Comparison of ENCODE assay signal across 19 cellular contexts in genomic region chr20:34951652-34952051, GRCh38. TPM values are rescaled to one million over a fixed set of nuclear protein-coding genes. Genes with fewer than 3 reads are reported as not detected.
DNase-seq lines count a peak whose midpoint lies in the region; ATAC-seq and TF ChIP-seq lines count a peak whose summit lies in the region.
"Had no signal": no experiment of that assay in that cellular context is flagged by ENCODE, and none has a peak within 500 bp of the region (broad histone marks: within the 10 kb centered on the region; RNA-seq: fewer than 3 reads in every experiment).

No MANE protein-coding gene starts in this region.

- TF ChIP-seq CTCF in RWPE2 (IDR thresholded peaks at IDR 0.05; ENCODE audit: poor library complexity, severe bottlenecking), result no peak
- no peak for TF ChIP-seq CTCF in spleen (IDR thresholded peaks at IDR 0.05 in 8 of 11, conservative IDR thresholded peaks at IDR 0.05 in 3 of 11)

- H3K4me3 ChIP-seq in RWPE2 (ENCODE audit: severe bottlenecking) (no peak overlapping the region), HAP-1 (no peak overlapping the region), spleen (no peak overlapping the region)
- H3K4me3 ChIP-seq: A549, dorsolateral prefrontal cortex, esophagus muscularis mucosa, prostate gland had no signal

- peaks cover 47% of the 10 kb centered on the region for H3K4me1 ChIP-seq in RWPE2 (ENCODE audit: insufficient read depth, poor library complexity, severe bottlenecking)
- peaks cover 21% of the 10 kb centered on the region for H3K4me1 ChIP-seq in HAP-1
- H3K4me1 ChIP-seq in spleen, result peaks cover 3 to 25% (median 18%) of the 10 kb centered on the region in 6 donors
- H3K4me1 ChIP-seq: prostate gland had no signal

- no peak for TF ChIP-seq POLR2A in spleen (IDR thresholded peaks at IDR 0.05)

- H3K9me3 ChIP-seq in RWPE2 (ENCODE audit: severe bottlenecking), result no peaks in the 10 kb centered on the region
- no peaks in the 10 kb centered on the region for H3K9me3 ChIP-seq in HAP-1
- no peaks in the 10 kb centered on the region for H3K9me3 ChIP-seq in spleen
- H3K9me3 ChIP-seq: A549, esophagus muscularis mucosa, prostate gland had no signal

- intact Hi-C loops in Right ventricle myocardium superior (cut with DNase I), result no loop called here
- intact Hi-C loops in left cardiac atrium (cut with DNase I), result no loop called here
- intact Hi-C loops in left ventricle myocardium superior (cut with micrococcal nuclease), result no loop called here
- intact Hi-C loops in spleen (cut with DNase I; ENCODE audit: low total_unique reads), result no loop called here

- in situ Hi-C loops in HAP-1 (cut with MboI; ENCODE audit: low sequenced_read_pairs), result no loop called here

- H3K36me3 ChIP-seq in RWPE2 (ENCODE audit: low read depth), result peaks cover 60% of the 10 kb centered on the region
- H3K36me3 ChIP-seq in HAP-1 (replicated peaks), result peaks cover 15% of the 10 kb centered on the region
- H3K36me3 ChIP-seq in spleen, result peaks cover 0 to 41% (median 14%) of the 10 kb centered on the region in 6 donors
- H3K36me3 ChIP-seq: brain microvascular endothelial cell, prostate gland had no signal

- H3K27me3 ChIP-seq in RWPE2 (ENCODE audit: insufficient read depth, poor library complexity, severe bottlenecking), result no peaks in the 10 kb centered on the region
- H3K27me3 ChIP-seq in HAP-1 (ENCODE audit: low read depth), result no peaks in the 10 kb centered on the region
- no peaks in the 10 kb centered on the region for H3K27me3 ChIP-seq in spleen (replicated peaks in 1 of 7)
- H3K27me3 ChIP-seq: brain microvascular endothelial cell, dorsolateral prefrontal cortex, esophagus muscularis mucosa had no signal

- 86 to 91% (median 87%) methylated on average over 8 of the region's 8 CpGs for WGBS in spleen, 5 donors

- DNase-seq in Right ventricle myocardium superior (peak; percentile 55), left cardiac atrium (no peak), RWPE2 (ENCODE audit: low spot score) (peak; percentile 80), left ventricle myocardium superior (peak; percentile 59), DMS153 treated with DMSO at 0.1 percent for 48 hours (lab: John Stamatoyannopoulos, UW; ENCODE audit: unreplicated experiment) (no peak), HAP-1 (ENCODE audit: low spot score in 2 of 2) (no peak), spleen (no peak), SW 1271 (lab: John Stamatoyannopoulos, UW) (no peak)
- DNase-seq: activated CD4-positive, alpha-beta T cell treated with anti-CD3 and anti-CD28 coated beads, Interleukin-2, amount 50 U/mL, for 4 hours; activated naive CD4-positive, alpha-beta T cell treated with anti-CD3 and anti-CD28 coated beads, Interleukin-2, amount 50 U/mL, for 16 hours; activated T-cell treated with anti-CD3 and anti-CD28 coated beads for 4 hours; brain microvascular endothelial cell; mesendoderm; stimulated activated naive CD4-positive, alpha-beta T cell treated with Interleukin-2 at 50 U/mL for 16 hours had no signal

- H3K27ac ChIP-seq in RWPE2 (ENCODE audit: poor library complexity, severe bottlenecking), result no peak overlapping the region
- no peak overlapping the region for H3K27ac ChIP-seq in spleen
- H3K27ac ChIP-seq: A549, brain microvascular endothelial cell, esophagus muscularis mucosa, prostate gland had no signal

- ATAC-seq in Right ventricle myocardium superior (ENCODE audit: poor library complexity) (no peak), left cardiac atrium (no peak), RWPE2 (ENCODE audit: low read depth) (no peak), left ventricle myocardium superior (peak; percentile 20)
- ATAC-seq: A549 had no signal

RNA-seq across cellular contexts. Expression of gene GSS, which starts 4.0 kb away (rescaled TPM):
- total RNA-seq in Right ventricle myocardium superior (15.7 TPM), left cardiac atrium (10 to 100 TPM; 20.1 to 27.2 TPM), left ventricle myocardium superior (18.6 TPM), spleen (10 to 100 TPM; 23.8 to 46.1 (median 31.8) TPM)
- polyA plus RNA-seq in spleen, result 10 to 100 TPM; 19.8 to 40.0 (median 39.0) TPM

RNA-seq across cellular contexts. Expression of gene MYH7B, which starts 4.0 kb away (rescaled TPM):
- total RNA-seq in Right ventricle myocardium superior (222 TPM), left cardiac atrium (10 to 100 TPM; 82.3 to 89.0 TPM), left ventricle myocardium superior (297 TPM), spleen (1 to 10 TPM in 3 of 7 donors, under 1 TPM in 4; 0.09 to 1.7 (median 0.60) TPM)
- under 1 TPM; 0.72 to 0.83 (median 0.77) TPM for polyA plus RNA-seq in spleen
- polyA plus RNA-seq: CD14-positive monocyte had no signal

Comparison
In these comparisons a context has a peak if more than half of its experiments do, and no peak if none do; other contexts are left out.
1. DNase-seq: peak in Right ventricle myocardium superior (single experiment), RWPE2 (single experiment) and left ventricle myocardium superior (single experiment); none in left cardiac atrium (single experiment), DMS153 treated with DMSO at 0.1 percent for 48 hours (single experiment), HAP-1 (0 of 2), spleen (single experiment) and SW 1271 (0 of 2).
2. RNA of gene MYH7B, which starts 4.0 kb away (total RNA-seq): 297 TPM in left ventricle myocardium superior (single experiment), 222 TPM in Right ventricle myocardium superior (single experiment) and 82.3 to 89.0 TPM in left cardiac atrium; 0.09 to 1.7 TPM in spleen; every median in the first group is over 10 times any median in the second.